Comparison of ENCODE assay signal across 2 cellular contexts in the genomic region with DNA sequence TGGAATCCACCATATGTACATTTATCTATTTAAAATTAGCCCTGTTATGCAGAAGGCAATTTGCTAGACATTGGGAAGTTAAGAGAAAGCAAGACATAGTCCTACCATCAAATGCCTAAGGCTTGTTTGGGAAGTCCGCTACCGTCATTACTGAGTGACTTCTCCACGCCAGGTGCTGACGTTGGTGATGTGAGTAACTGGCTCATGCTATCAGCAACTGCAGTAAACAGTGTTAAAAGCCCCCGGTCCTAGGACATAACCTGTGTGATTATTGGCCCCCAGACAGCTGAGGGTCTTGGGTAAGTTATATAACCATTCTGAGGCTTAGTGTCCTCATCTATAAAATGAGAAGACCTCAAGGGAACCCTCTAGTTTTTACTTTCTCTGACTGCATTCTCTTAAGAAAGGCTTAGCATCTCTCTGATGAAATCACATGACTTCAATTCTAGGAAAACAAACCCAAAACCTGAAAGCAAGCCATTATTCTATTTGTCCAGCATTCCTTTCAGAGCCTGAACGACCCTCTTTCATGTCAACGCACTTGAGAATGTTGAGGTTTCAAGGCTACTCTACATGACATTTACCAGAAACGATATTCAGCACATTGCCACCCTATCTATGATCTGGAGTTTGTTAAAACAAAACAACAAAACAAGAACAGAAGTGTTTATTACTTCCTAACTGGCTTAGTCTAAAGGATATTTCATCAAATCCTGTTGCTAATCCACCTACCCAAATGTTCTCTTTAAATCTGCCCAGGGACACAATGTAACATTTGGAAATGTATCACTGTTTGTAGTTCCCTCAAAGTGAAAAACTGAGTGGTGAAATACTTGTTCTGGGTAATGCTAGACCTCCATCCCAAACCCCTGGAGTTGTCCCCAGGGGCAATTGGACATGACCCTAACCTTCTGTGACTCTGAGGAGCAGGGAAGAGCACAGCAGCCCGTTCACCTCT.
TF ChIP-seq lines count a peak whose summit lies in the region.

No MANE protein-coding gene starts in this region.

TF ChIP-seq in endothelial cell of umbilical vein, 7 proteins besides CTCF, POLR2A, EP300 and RAD21:
- TF ChIP-seq GATA2 (IDR thresholded peaks at IDR 0.05; ENCODE audit: insufficient read depth, insufficient read length, low read depth, low read length) (no peak), MYC (IDR thresholded peaks at IDR 0.05; ENCODE audit: low read depth, low read length) (no peak), POLR2AphosphoS5 (IDR thresholded peaks at IDR 0.05; ENCODE audit: insufficient read depth, low read depth, low read length) (no peak), JUN (IDR thresholded peaks at IDR 0.05; ENCODE audit: borderline replicate concordance, insufficient read depth, insufficient read length, low read depth) (no peak), FOS (IDR thresholded peaks at IDR 0.05; ENCODE audit: borderline replicate concordance, insufficient read depth, low read length) (no peak), EZH2 (IDR thresholded peaks at IDR 0.05; ENCODE audit: borderline replicate concordance, low read depth, low read length, severe bottlenecking) (no peak)
- TF ChIP-seq, protein P1, sequence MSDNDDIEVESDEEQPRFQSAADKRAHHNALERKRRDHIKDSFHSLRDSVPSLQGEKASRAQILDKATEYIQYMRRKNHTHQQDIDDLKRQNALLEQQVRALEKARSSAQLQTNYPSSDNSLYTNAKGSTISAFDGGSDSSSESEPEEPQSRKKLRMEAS (IDR thresholded peaks at IDR 0.05; ENCODE audit: insufficient read depth, insufficient read length), result no peak

TF ChIP-seq in HEK293T, 16 proteins besides CTCF, POLR2A, EP300 and RAD21:
- no peak for TF ChIP-seq FOXM1 (IDR thresholded peaks at IDR 0.05; ENCODE audit: borderline replicate concordance)
- no peak for TF ChIP-seq FOXA1 (IDR thresholded peaks at IDR 0.05)
- TF ChIP-seq ARNT (IDR thresholded peaks at IDR 0.05), result no peak
